In the genomic region with DNA sequence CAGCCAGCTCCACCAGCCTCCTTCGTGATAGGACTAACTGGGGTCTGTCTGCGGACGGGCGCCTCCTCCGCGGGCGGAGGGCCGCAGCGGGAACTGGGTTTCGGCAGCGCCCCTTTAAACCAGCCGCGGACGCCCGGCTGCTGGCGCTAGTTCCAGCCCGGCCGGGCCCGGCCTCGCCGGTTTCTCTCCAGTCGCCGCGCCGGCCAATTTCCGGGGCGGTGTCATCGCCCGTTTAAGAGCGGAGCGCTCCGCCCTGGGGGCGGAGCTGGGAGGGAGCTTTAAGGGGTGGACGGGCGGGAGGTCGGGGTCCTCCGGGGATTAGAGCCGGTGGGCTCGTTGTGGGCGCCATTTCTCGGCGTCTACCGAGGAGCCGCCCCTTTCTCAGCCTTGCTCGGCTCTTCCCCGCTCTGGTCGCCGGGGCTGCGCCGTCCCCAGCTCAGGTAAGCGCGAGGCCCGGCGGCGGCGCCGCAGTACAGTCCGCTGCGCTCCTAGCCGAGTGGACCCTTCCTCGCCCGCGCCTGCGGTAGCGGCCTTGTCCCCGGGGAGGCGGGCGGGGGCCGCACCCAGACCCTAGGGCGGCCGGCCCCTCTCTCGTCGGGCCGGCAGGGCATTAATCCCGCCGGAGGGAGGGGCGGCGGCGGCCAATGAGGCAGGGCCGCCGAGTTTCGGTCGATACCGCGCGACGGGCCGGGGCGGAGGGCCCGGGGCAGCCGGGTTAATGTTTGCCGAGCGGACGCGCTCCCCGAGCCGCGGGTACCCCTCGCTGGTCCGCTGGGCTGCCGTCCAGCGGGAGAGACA, we compare ENCODE assay signal across 8 cellular contexts. TPM values are rescaled to one million over a fixed set of nuclear protein-coding genes. Genes with fewer than 3 reads are reported as not detected.
DNase-seq lines count a peak whose midpoint lies in the region; ATAC-seq and TF ChIP-seq lines count a peak whose summit lies in the region.

TSS of gene EPB41L5 (plus strand) at position 307 of the 798 bp plus-strand sequence. CDS start 6,008 bp downstream, outside the sequence.

- H2AFZ ChIP-seq in OCI-LY3 (ENCODE audit: low read depth, low read length), result 0 out of 2 replicates have a peak within 1 kb of the TSS, but pooled peaks have one; percentile 54

- 0 to 1% methylated on average over 83 to 102 of the region's 102 CpGs for WGBS in esophagus, 2 donors

- ATAC-seq in GM21447 (IDR thresholded peaks at IDR 0.05; ENCODE audit: unreplicated experiment), result peak; percentile 95

- H3K27me3 ChIP-seq in HUES6 (ENCODE audit: control insufficient read depth, insufficient read depth, low read length) (peaks cover 8% of the 10 kb centered on the region), OCI-LY3 (ENCODE audit: low read depth, low read length) (no peaks in the 10 kb centered on the region), esophagus (ENCODE audit: control insufficient read depth in 1 of 2, insufficient read depth in 2 of 2, low read length in 2 of 2) (no peaks in the 10 kb centered on the region), muscle layer of colon (ENCODE audit: control insufficient read depth in 1 of 2, insufficient read depth in 2 of 2, low read length in 2 of 2) (no peaks in the 10 kb centered on the region)

- H3K9ac ChIP-seq in HUES6 (ENCODE audit: low read length) (peak within 1 kb of the TSS; percentile 89), OCI-LY3 (ENCODE audit: low read length) (peak within 1 kb of the TSS; percentile 99), muscle layer of colon (ENCODE audit: low read length) (peak within 1 kb of the TSS; percentile 72)

- peaks cover 36% of the 10 kb centered on the region for H4K20me1 ChIP-seq in OCI-LY3 (ENCODE audit: insufficient read depth, low read length)

- peak; percentile 94 for DNase-seq in D341Med (ENCODE audit: low spot score)
- peak; percentile 79 for DNase-seq in activated T-cell treated with anti-CD3 and anti-CD28 coated beads for 48 hours (ENCODE audit: low read depth)
- DNase-seq in stimulated activated CD8-positive, alpha-beta memory T cell treated with anti-CD3 and anti-CD28 coated beads, Interleukin-7, amount 100 ng/mL, for 1 hour (ENCODE audit: low read depth in 2 of 2), result peak; percentile 66

- H3K4me3 ChIP-seq in HUES6 (ENCODE audit: low read depth, low read length) (peak within 1 kb of the TSS; percentile 97), OCI-LY3 (ENCODE audit: low read length) (peak within 1 kb of the TSS; percentile 96), esophagus (ENCODE audit: low read depth in 1 of 2, low read length in 2 of 2) (peak within 1 kb of the TSS; percentile 83 to 96), muscle layer of colon (ENCODE audit: low read depth in 1 of 2, low read length in 2 of 2) (peak within 1 kb of the TSS; percentile 76 to 96)

- peak within 1 kb of the TSS; percentile 89; the same call in 1 of the 2 replicates for H3K27ac ChIP-seq in HUES6 (ENCODE audit: low read depth, low read length)
- H3K27ac ChIP-seq in OCI-LY3 (ENCODE audit: low read length), result peak within 1 kb of the TSS; percentile 99
- H3K27ac ChIP-seq in esophagus (ENCODE audit: low read depth in 2 of 2, low read length in 1 of 2), result peak within 1 kb of the TSS; percentile 71 to 82
- H3K27ac ChIP-seq in muscle layer of colon (ENCODE audit: low read depth, low read length), result peak within 1 kb of the TSS; percentile 90

- H3K36me3 ChIP-seq in HUES6 (ENCODE audit: control insufficient read depth, insufficient read depth, low read length) (no peaks in the 10 kb centered on the region), OCI-LY3 (replicated peaks; ENCODE audit: low read depth, low read length) (peaks cover 16% of the 10 kb centered on the region), esophagus (ENCODE audit: control insufficient read depth in 2 of 2, insufficient read depth in 2 of 2, low read length in 1 of 2) (no peaks in the 10 kb centered on the region), muscle layer of colon (ENCODE audit: insufficient read depth, low read length) (no peaks in the 10 kb centered on the region)

- no peaks in the 10 kb centered on the region for H3K9me3 ChIP-seq in HUES6 (ENCODE audit: control insufficient read depth, insufficient read depth, low read depth, low read length)
- no peaks in the 10 kb centered on the region for H3K9me3 ChIP-seq in OCI-LY3 (ENCODE audit: insufficient read depth, low read length)
- no peaks in the 10 kb centered on the region for H3K9me3 ChIP-seq in esophagus (ENCODE audit: control insufficient read depth in 2 of 2, insufficient read depth in 1 of 2, low read depth in 1 of 2, low read length in 1 of 2)
- no peaks in the 10 kb centered on the region for H3K9me3 ChIP-seq in muscle layer of colon (ENCODE audit: low read length)

- H3K4me2 ChIP-seq in OCI-LY3 (ENCODE audit: low read length), result peak within 1 kb of the TSS; percentile 99

- peaks cover 19% of the 10 kb centered on the region for H3K4me1 ChIP-seq in HUES6 (ENCODE audit: control insufficient read depth, insufficient read depth, low read length)
- peaks cover 39% of the 10 kb centered on the region for H3K4me1 ChIP-seq in OCI-LY3 (ENCODE audit: low read length)
- no peaks in the 10 kb centered on the region for H3K4me1 ChIP-seq in esophagus (ENCODE audit: control insufficient read depth in 2 of 2, insufficient read depth in 2 of 2, low read length in 1 of 2)
- peaks cover 15% of the 10 kb centered on the region for H3K4me1 ChIP-seq in muscle layer of colon (ENCODE audit: insufficient read depth, low read length)

- H3K79me2 ChIP-seq in OCI-LY3 (ENCODE audit: low read length), result peaks cover 66% of the 10 kb centered on the region

- TF ChIP-seq CTCF in OCI-LY3 (IDR thresholded peaks at IDR 0.05; ENCODE audit: low read depth, low read length), result no peak

RNA-seq across cellular contexts. Expression of gene EPB41L5, which starts in this region (rescaled TPM):
- 1 to 10 TPM; 4.1 to 8.9 TPM for polyA plus RNA-seq in esophagus

Comparison
In these comparisons a context has a peak if more than half of its experiments do, and no peak if none do; other contexts are left out.
1. Peak in every context shown above with its lines: DNase-seq, ATAC-seq, H3K4me3 ChIP-seq and H3K27ac ChIP-seq.